In genomic region chr16:13068912-13069583, GRCh38 we compare ENCODE assay signal across 23 cellular contexts.
A peak's percentile ranks its signal among the peaks of the same experiment; 100 is the strongest.
DNase-seq lines count a peak whose midpoint lies in the region; ATAC-seq, FAIRE-seq and TF ChIP-seq lines count a peak whose summit lies in the region.
"Had no signal": no experiment of that assay in that cellular context is flagged by ENCODE, and none has a peak within 500 bp of the region (broad histone marks: within the 10 kb centered on the region; RNA-seq: fewer than 3 reads in every experiment).

No MANE protein-coding gene starts in this region.

- peak overlapping the region; percentile 62 to 82; a peak in 2 of 4 replicates for H3K4me2 ChIP-seq in H1 (ENCODE audit: insufficient read depth in 1 of 2, low read depth in 2 of 2, low read length in 2 of 2)

- DNase-seq in GM12892 (ENCODE audit: insufficient read length): no peak
- no peak for DNase-seq in HTR-8/SVneo (ENCODE audit: insufficient read length, low spot score)
- no peak for DNase-seq in H1 (ENCODE audit: low read depth in 1 of 2, low spot score in 2 of 2)
- DNase-seq in urothelium cell line (ENCODE audit: low spot score): no peak
- no peak for DNase-seq in stimulated activated naive CD8-positive, alpha-beta T cell treated with anti-CD3 and anti-CD28 coated beads, Interleukin-15, Interleukin-2, amounts not matched to agents 100 U/mL and 50 U/mL, for 24 hours
- no peak for DNase-seq in WERI-Rb-1
- DNase-seq: ACHN; BE2C; C1 segment of cervical spinal cord; CD4-positive, CD25-positive, alpha-beta regulatory T cell; CD8-positive, alpha-beta memory T cell; COR-L47; HFFc6; Karpas-422; KBM-7 had no signal

- H2AK5ac ChIP-seq in H1 (ENCODE audit: low read depth, low read length): peak overlapping the region; percentile 60

- H3K9me3 ChIP-seq in H1 (ENCODE audit: insufficient read depth in 2 of 2, low read depth in 1 of 2, low read length in 1 of 2) (peaks cover 0 to 3% of the 10 kb centered on the region in 2 experiments; a peak in 2 of 4 replicates), WERI-Rb-1 (ENCODE audit: severe bottlenecking) (peaks cover 4% of the 10 kb centered on the region)
- H3K9me3 ChIP-seq: BE2C had no signal

- H2BK12ac ChIP-seq in H1 (ENCODE audit: low read depth, low read length): peak overlapping the region; percentile 51

- ATAC-seq in activated T-helper 17 cell treated with anti-CD3 and anti-CD28 coated beads, Interleukin-2, amount 50 U/mL, for 72 hours (replicated peaks): no peak
- no peak for ATAC-seq in stimulated activated naive CD8-positive, alpha-beta T cell treated with anti-CD3 and anti-CD28 coated beads, Interleukin-15, Interleukin-2, amounts not matched to agents 100 U/mL and 50 U/mL, for 24 hours
- ATAC-seq: HCT116 had no signal

- no peaks in the 10 kb centered on the region; the same call in 1 of the 2 replicates for H3K79me1 ChIP-seq in H1 (ENCODE audit: low read depth, low read length)

- H4K5ac ChIP-seq in H1 (ENCODE audit: insufficient read length, low read depth, low read length): no peak overlapping the region

- TF ChIP-seq RAD21 in H1 (IDR thresholded peaks at IDR 0.05 in 1 of 2, conservative IDR thresholded peaks at IDR 0.05 in 1 of 2; ENCODE audit: low read depth in 2 of 2, low read length in 2 of 2): no peak

- H3K36me3 Mint-ChIP-seq in activated T-helper 17 cell treated with anti-CD3 and anti-CD28 coated beads, Interleukin-2, amount 50 U/mL, for 72 hours (ENCODE audit: low read depth): no peaks in the 10 kb centered on the region
- H3K36me3 Mint-ChIP-seq: CD4-positive, CD25-positive, alpha-beta regulatory T cell; IgD-negative memory B cell had no signal

- H3K36me3 ChIP-seq in H1 (ENCODE audit: control insufficient read depth in 2 of 4, insufficient read depth in 4 of 4, low read length in 3 of 4): no peaks in the 10 kb centered on the region
- no peaks in the 10 kb centered on the region for H3K36me3 ChIP-seq in WERI-Rb-1
- H3K36me3 ChIP-seq: BE2C had no signal

- H4K8ac ChIP-seq in H1 (ENCODE audit: extremely low read depth, insufficient read depth, low read length): no peak overlapping the region

- no peak overlapping the region for H3K56ac ChIP-seq in H1 (replicated peaks; ENCODE audit: insufficient read length, low read depth, low read length)

- H3K27ac Mint-ChIP-seq in activated T-helper 17 cell treated with anti-CD3 and anti-CD28 coated beads, Interleukin-2, amount 50 U/mL, for 72 hours: no peak overlapping the region
- H3K27ac Mint-ChIP-seq: CD4-positive, CD25-positive, alpha-beta regulatory T cell; CD8-positive, alpha-beta memory T cell; HFFc6; IgD-negative memory B cell had no signal

- H2BK120ac ChIP-seq in H1 (replicated peaks; ENCODE audit: low read depth, low read length): peak overlapping the region; percentile 77

- no peaks in the 10 kb centered on the region; the same call in none of the 2 replicates for H3K23me2 ChIP-seq in H1 (ENCODE audit: low read depth, low read length)

- H3K23ac ChIP-seq in H1 (ENCODE audit: insufficient read length): peak overlapping the region; percentile 84

- 84% methylated on average over 8 of the region's 8 CpGs; no CpG with 5 or more reads in 1 of the 2 experiments for WGBS in H1 (ENCODE audit: extremely low coverage in 1 of 2, insufficient coverage in 1 of 2, insufficient read length in 1 of 2, insufficient replicate concordance in 2 of 2, low coverage in 1 of 2, low lambda C conversion rate in 2 of 2, missing lambda C conversion rate in 1 of 2), 2 experiments

- H3K4me3 ChIP-seq in H1 (ENCODE audit: extremely low read depth in 1 of 4, insufficient read depth in 2 of 4, low read depth in 3 of 4, low read length in 4 of 4) (no peak overlapping the region), WERI-Rb-1 (ENCODE audit: low read depth, low read length) (no peak overlapping the region)

- TF ChIP-seq CTCF in H1 (IDR thresholded peaks at IDR 0.05; ENCODE audit: control extremely low read depth in 1 of 3, insufficient read depth in 1 of 3, low read depth in 1 of 3, low read length in 3 of 3) (no peak), WERI-Rb-1 (IDR thresholded peaks at IDR 0.05; ENCODE audit: low read depth, low read length) (no peak)

- no peak overlapping the region for H3K4me3 Mint-ChIP-seq in activated T-helper 17 cell treated with anti-CD3 and anti-CD28 coated beads, Interleukin-2, amount 50 U/mL, for 72 hours
- H3K4me3 Mint-ChIP-seq: CD4-positive, CD25-positive, alpha-beta regulatory T cell; CD8-positive, alpha-beta memory T cell; HFFc6; IgD-negative memory B cell had no signal

- H3K14ac ChIP-seq in H1 (ENCODE audit: insufficient read length): no peak overlapping the region

- H3K9ac ChIP-seq in H1 (replicated peaks in 1 of 4; ENCODE audit: extremely low read depth in 1 of 4, low read depth in 3 of 4, low read length in 3 of 4): peak overlapping the region in 1 of 4 experiments; percentile 44; a peak in 1 of 7 replicates

- no peaks in the 10 kb centered on the region for H3K4me1 Mint-ChIP-seq in activated T-helper 17 cell treated with anti-CD3 and anti-CD28 coated beads, Interleukin-2, amount 50 U/mL, for 72 hours
- H3K4me1 Mint-ChIP-seq: CD4-positive, CD25-positive, alpha-beta regulatory T cell; CD8-positive, alpha-beta memory T cell; IgD-negative memory B cell had no signal

- H2BK5ac ChIP-seq in H1 (ENCODE audit: low read depth, low read length): peak overlapping the region; percentile 72

- TF ChIP-seq POLR2A in GM12892 (IDR thresholded peaks at IDR 0.05; ENCODE audit: low read depth, low read length) (no peak), H1 (IDR thresholded peaks at IDR 0.05; ENCODE audit: control extremely low read depth in 1 of 2, low read depth in 2 of 2, low read length in 2 of 2) (no peak)

- H4K91ac ChIP-seq in H1 (replicated peaks; ENCODE audit: insufficient read length, low read length): peak overlapping the region; percentile 93

- H3K79me2 ChIP-seq in H1 (ENCODE audit: control insufficient read depth in 1 of 2, insufficient read depth in 2 of 2, low read length in 2 of 2): peaks cover 6 to 49% of the 10 kb centered on the region in 2 experiments

- H4K20me1 ChIP-seq in H1 (replicated peaks in 1 of 2; ENCODE audit: control insufficient read depth in 1 of 2, insufficient read depth in 2 of 2, low read length in 2 of 2): peaks cover 0 to 12% of the 10 kb centered on the region in 2 experiments

- H3K4me1 ChIP-seq in H1 (replicated peaks in 1 of 4; ENCODE audit: control insufficient read depth in 3 of 4, insufficient read depth in 4 of 4, low read length in 3 of 4): peaks cover 3 to 24% (median 13%) of the 10 kb centered on the region in 4 experiments; a peak in 5 of 7 replicates
- H3K4me1 ChIP-seq: BE2C had no signal

- FAIRE-seq in GM12892 (lab: Jason Lieb, UNC) (peak; percentile 80), HTR-8/SVneo (lab: Jason Lieb, UNC) (peak; percentile 97), H1 (lab: Jason Lieb, UNC) (no peak), urothelium cell line (lab: Jason Lieb, UNC) (peak; percentile 99)
- FAIRE-seq: A204.1, G401.6, GM18507, H54 had no signal

- CTCF ChIA-PET in H1 (lab: Charles Lee; ENCODE audit: partially characterized antibody): no interaction called here

- H3K4ac ChIP-seq in H1 (replicated peaks; ENCODE audit: insufficient read length, low read depth, low read length): peak overlapping the region; percentile 82

- no peak overlapping the region for H3K18ac ChIP-seq in H1 (ENCODE audit: extremely low read depth, low read length)

- no peak overlapping the region for H2BK15ac ChIP-seq in H1 (ENCODE audit: low read length)

- no peaks in the 10 kb centered on the region for H3K27me3 ChIP-seq in H1 (replicated peaks in 1 of 4; ENCODE audit: control insufficient read depth in 3 of 4, extremely low read depth in 1 of 4, insufficient read depth in 3 of 4, low read length in 3 of 4)
- no peaks in the 10 kb centered on the region for H3K27me3 ChIP-seq in WERI-Rb-1 (ENCODE audit: insufficient read depth, low read depth, severe bottlenecking)
- H3K27me3 ChIP-seq: BE2C had no signal

- H2AFZ ChIP-seq in H1 (ENCODE audit: low read length): no peak overlapping the region

- H3K9me3 Mint-ChIP-seq in activated T-helper 17 cell treated with anti-CD3 and anti-CD28 coated beads, Interleukin-2, amount 50 U/mL, for 72 hours: peaks cover 28% of the 10 kb centered on the region

- peak overlapping the region; percentile 4; the same call in 1 of the 2 replicates for H2BK20ac ChIP-seq in H1 (ENCODE audit: low read length)

- H3K27ac ChIP-seq in H1 (ENCODE audit: low read depth, low read length): peak overlapping the region; percentile 67; the same call in 1 of the 2 replicates
- H3K27ac ChIP-seq in WERI-Rb-1: no peak overlapping the region
- H3K27ac ChIP-seq: HL-60 had no signal

- no peak for TF ChIP-seq EP300 in H1 (IDR thresholded peaks at IDR 0.05; ENCODE audit: borderline replicate concordance in 1 of 2, low read depth in 2 of 2, low read length in 2 of 2)

- H3K27me3 Mint-ChIP-seq in activated T-helper 17 cell treated with anti-CD3 and anti-CD28 coated beads, Interleukin-2, amount 50 U/mL, for 72 hours: peaks cover 3% of the 10 kb centered on the region
- H3K27me3 Mint-ChIP-seq: CD4-positive, CD25-positive, alpha-beta regulatory T cell; CD8-positive, alpha-beta memory T cell; IgD-negative memory B cell had no signal

- POLR2A ChIA-PET in H1 (lab: Charles Lee; ENCODE audit: partially characterized antibody): no interaction called here

TF ChIP-seq in H1, 55 proteins besides CTCF, POLR2A, EP300 and RAD21:
- TF ChIP-seq KDM1A (IDR thresholded peaks at IDR 0.05; ENCODE audit: borderline replicate concordance, low read length) (peak; percentile 91; the same call in 1 of the 2 replicates), CBX5 (IDR thresholded peaks at IDR 0.05; ENCODE audit: low read depth, low read length) (no peak)
